In genomic region chrX:53093177-53093655, GRCh38 we compare ENCODE assay signal across 9 cellular contexts. TPM values are rescaled to one million over a fixed set of nuclear protein-coding genes. Genes with fewer than 3 reads are reported as not detected.
DNase-seq lines count a peak whose midpoint lies in the region; ATAC-seq and TF ChIP-seq lines count a peak whose summit lies in the region.
"Had no signal": no experiment of that assay in that cellular context is flagged by ENCODE, and none has a peak within 500 bp of the region (broad histone marks: within the 10 kb centered on the region; RNA-seq: fewer than 3 reads in every experiment).

No MANE protein-coding gene starts in this region.

- peaks cover 0 to 6% (median under 1%) of the 10 kb centered on the region in 11 experiments; a peak in 8 of 22 replicates for H3K36me3 ChIP-seq in BLaER1 treated with 17β-estradiol and CSF1 and Interleukin-3, amounts not matched to agents 10 nM and 100 nM
- H3K36me3 ChIP-seq in KOPT-K1 (ENCODE audit: insufficient read depth, low read length) (no peaks in the 10 kb centered on the region), neuronal stem cell (replicated peaks in 1 of 2; ENCODE audit: control insufficient read depth in 2 of 2, insufficient read depth in 2 of 2, low read length in 2 of 2) (peaks cover 0 to 2% of the 10 kb centered on the region in 2 donors), thoracic aorta (no peaks in the 10 kb centered on the region)

- H2BK5ac ChIP-seq in neuronal stem cell (ENCODE audit: low read length), result no peak overlapping the region

- H4K91ac ChIP-seq in neuronal stem cell (ENCODE audit: low read depth, low read length, poor library complexity), result no peak overlapping the region

- H2BK120ac ChIP-seq in neuronal stem cell (ENCODE audit: low read depth, low read length), result no peak overlapping the region

- no peak overlapping the region for H2BK15ac ChIP-seq in neuronal stem cell (ENCODE audit: low read length)

- peaks cover 0 to 5% (median 0%) of the 10 kb centered on the region in 11 experiments; a peak in 3 of 22 replicates for H3K9me3 ChIP-seq in BLaER1 treated with 17β-estradiol and CSF1 and Interleukin-3, amounts not matched to agents 10 nM and 100 nM (replicated peaks in 1 of 11)
- no peaks in the 10 kb centered on the region for H3K9me3 ChIP-seq in KOPT-K1 (ENCODE audit: insufficient read depth, low read length, poor library complexity, severe bottlenecking)
- no peaks in the 10 kb centered on the region for H3K9me3 ChIP-seq in neuronal stem cell (replicated peaks in 1 of 2; ENCODE audit: control insufficient read depth in 2 of 2, insufficient read depth in 1 of 2, low read depth in 1 of 2, low read length in 2 of 2)
- no peaks in the 10 kb centered on the region for H3K9me3 ChIP-seq in thoracic aorta

- CTCF ChIA-PET in RWPE1 (lab: Yijun Ruan, JAX), result no interaction called here

- peak overlapping the region; percentile 38 for H3K18ac ChIP-seq in neuronal stem cell (ENCODE audit: low read length)

- peak; percentile 63 for DNase-seq in RWPE1 (ENCODE audit: low spot score)
- peak; percentile 15 to 71 (median 36) for DNase-seq in activated naive CD4-positive, alpha-beta T cell (lab: John Stamatoyannopoulos, UW)
- peak; percentile 38 to 67 for DNase-seq in foreskin keratinocyte
- no peak for DNase-seq in neuronal stem cell (ENCODE audit: low spot score)
- DNase-seq in thoracic aorta (ENCODE audit: low spot score), result no peak

- H3K4ac ChIP-seq in neuronal stem cell (ENCODE audit: low read length), result no peak overlapping the region

- H3K9ac ChIP-seq in BLaER1 treated with 17β-estradiol and CSF1 and Interleukin-3, amounts not matched to agents 10 nM and 100 nM, result peak overlapping the region in 9 of 11 experiments; percentile 33 to 81 (median 74); a peak in 16 of 22 replicates
- no peak overlapping the region for H3K9ac ChIP-seq in neuronal stem cell (ENCODE audit: low read depth, low read length, poor library complexity)

- peak overlapping the region; percentile 61 to 75 (median 68) for H3K4me3 ChIP-seq in BLaER1 treated with 17β-estradiol and CSF1 and Interleukin-3, amounts not matched to agents 10 nM and 100 nM
- H3K4me3 ChIP-seq in neuronal stem cell (ENCODE audit: low read length in 2 of 2) (peak overlapping the region; percentile 48 to 68), thoracic aorta (peak overlapping the region; percentile 81)

- H2BK12ac ChIP-seq in neuronal stem cell (ENCODE audit: low read length), result no peak overlapping the region

- H3K23ac ChIP-seq in neuronal stem cell (ENCODE audit: low read depth, low read length, poor library complexity), result no peak overlapping the region

- peak; percentile 50 for ATAC-seq in GM19467 (IDR thresholded peaks at IDR 0.05; ENCODE audit: unreplicated experiment)
- ATAC-seq in foreskin keratinocyte, result peak; percentile 66
- peak; percentile 48 for ATAC-seq in thoracic aorta (ENCODE audit: insufficient number of reproducible peaks, low FRiP score, low read depth)

- no peak overlapping the region for H2AK5ac ChIP-seq in neuronal stem cell (ENCODE audit: low read depth, low read length)

- H3K14ac ChIP-seq in neuronal stem cell (ENCODE audit: low read length), result no peak overlapping the region

- no CpG with 5 or more reads among the region's 16 CpGs for WGBS in neuronal stem cell (ENCODE audit: extremely low coverage in 2 of 2, insufficient read length in 2 of 2, insufficient replicate concordance in 1 of 2), 2 donors

- POLR2A ChIA-PET in RWPE1 (lab: Yijun Ruan, JAX; ENCODE audit: low non-redundant PET), result no interaction called here

- TF ChIP-seq CTCF in RWPE1 (conservative IDR thresholded peaks at IDR 0.05; ENCODE audit: low read depth) (peak; percentile 59), foreskin keratinocyte (conservative IDR thresholded peaks at IDR 0.05) (peak; percentile 73), thoracic aorta (IDR thresholded peaks at IDR 0.05) (peak; percentile 54)

- H3K79me1 ChIP-seq in neuronal stem cell (ENCODE audit: low read depth, low read length), result no peaks in the 10 kb centered on the region

- H2AFZ ChIP-seq in neuronal stem cell (ENCODE audit: low read length), result peak overlapping the region; percentile 87

- H3K4me2 ChIP-seq in BLaER1 treated with 17β-estradiol and CSF1 and Interleukin-3, amounts not matched to agents 10 nM and 100 nM, result peak overlapping the region; percentile 63 to 83 (median 75)
- peak overlapping the region; percentile 89 for H3K4me2 ChIP-seq in neuronal stem cell (ENCODE audit: insufficient read depth, low read length, poor library complexity, severe bottlenecking)

- peaks cover 0 to 9% (median 8%) of the 10 kb centered on the region in 10 experiments; a peak in 13 of 20 replicates for H3K4me1 ChIP-seq in BLaER1 treated with 17β-estradiol and CSF1 and Interleukin-3, amounts not matched to agents 10 nM and 100 nM
- no peaks in the 10 kb centered on the region for H3K4me1 ChIP-seq in foreskin keratinocyte
- H3K4me1 ChIP-seq in neuronal stem cell (ENCODE audit: control insufficient read depth in 2 of 2, insufficient read depth in 1 of 2, low read depth in 1 of 2, low read length in 2 of 2), result no peaks in the 10 kb centered on the region
- H3K4me1 ChIP-seq in thoracic aorta (ENCODE audit: control insufficient read depth in 1 of 2, low read depth in 2 of 2), result peaks cover 0 to 11% of the 10 kb centered on the region in 2 donors

- H3K27me3 ChIP-seq in BLaER1 treated with 17β-estradiol and CSF1 and Interleukin-3, amounts not matched to agents 10 nM and 100 nM, result peaks cover 43 to 80% (median 64%) of the 10 kb centered on the region in 11 experiments
- no peaks in the 10 kb centered on the region for H3K27me3 ChIP-seq in foreskin keratinocyte
- H3K27me3 ChIP-seq in neuronal stem cell (ENCODE audit: control insufficient read depth in 3 of 3, insufficient read depth in 3 of 3, low read depth in 1 of 3, low read length in 3 of 3), result no peaks in the 10 kb centered on the region
- no peaks in the 10 kb centered on the region for H3K27me3 ChIP-seq in thoracic aorta (replicated peaks; ENCODE audit: insufficient read depth)

- H3K27ac ChIP-seq in BLaER1 treated with 17β-estradiol and CSF1 and Interleukin-3, amounts not matched to agents 10 nM and 100 nM, result peak overlapping the region in 9 of 11 experiments; percentile 41 to 72 (median 65); a peak in 16 of 22 replicates
- H3K27ac ChIP-seq in KOPT-K1 (ENCODE audit: low read depth, low read length, poor library complexity, severe bottlenecking), result peak overlapping the region; percentile 65
- peak overlapping the region; percentile 94 for H3K27ac ChIP-seq in RWPE1
- peak overlapping the region; percentile 37 for H3K27ac ChIP-seq in foreskin keratinocyte
- peak overlapping the region; percentile 89 for H3K27ac ChIP-seq in neuronal stem cell (replicated peaks; ENCODE audit: low read length)
- H3K27ac ChIP-seq in thoracic aorta, result peak overlapping the region; percentile 93 to 97

- H4K8ac ChIP-seq in neuronal stem cell (ENCODE audit: low read depth, low read length), result no peak overlapping the region

- peaks cover 0 to 14% (median 7%) of the 10 kb centered on the region in 11 experiments; a peak in 9 of 22 replicates for H4K20me1 ChIP-seq in BLaER1 treated with 17β-estradiol and CSF1 and Interleukin-3, amounts not matched to agents 10 nM and 100 nM

RNA-seq across cellular contexts. Expression of gene KANTR, which starts 0.7 kb away (rescaled TPM):
- total RNA-seq in foreskin keratinocyte, result 2.3 TPM in 2 replicates
- polyA plus RNA-seq in foreskin keratinocyte, result 0.54 and 0.61 TPM in 2 replicates
- 6.1 TPM for polyA plus RNA-seq in neuronal stem cell (2013, experiment 1 of 2)
- polyA plus RNA-seq in neuronal stem cell (2013, experiment 2 of 2), result 6.7 TPM
- 10 to 100 TPM; 25.9 to 28.6 TPM for total RNA-seq in thoracic aorta

RNA-seq across cellular contexts. Expression of gene TSPYL2, which starts 11.0 kb away (rescaled TPM):
- total RNA-seq in foreskin keratinocyte, result 8.1 and 8.8 TPM in 2 replicates
- 7.5 and 7.9 TPM in 2 replicates for polyA plus RNA-seq in foreskin keratinocyte
- polyA plus RNA-seq in neuronal stem cell (2013, experiment 1 of 2), result 22.9 TPM
- polyA plus RNA-seq in neuronal stem cell (2013, experiment 2 of 2), result 22.2 TPM
- 100 to 1,000 TPM in 1 of 2 donors, 10 to 100 TPM in 1; 83.0 to 117 TPM for total RNA-seq in thoracic aorta

RNA-seq across cellular contexts. Expression of gene GPR173, which starts 44.6 kb away (rescaled TPM):
- total RNA-seq in foreskin keratinocyte (0.35 and 0.75 TPM in 2 replicates), thoracic aorta (1 to 10 TPM; 2.3 to 2.7 TPM)
- polyA plus RNA-seq in foreskin keratinocyte, result 0.26 and 0.40 TPM in 2 replicates
- polyA plus RNA-seq in neuronal stem cell (2013, experiment 1 of 2), result 14.0 TPM
- 14.6 TPM for polyA plus RNA-seq in neuronal stem cell (2013, experiment 2 of 2)
- total RNA-seq: T-helper 2 cell treated with Interferon-gamma antibody and Interleukin-4, amounts not matched to agents 100 ng/mL and 5 ng/mL, for 36 hours had no signal

Comparison
In these comparisons a context has a peak if more than half of its experiments do, and no peak if none do; other contexts are left out.
1. H3K27ac ChIP-seq: peak in every context shown above with its lines; median percentile 95 in thoracic aorta; 94 in RWPE1; 89 in neuronal stem cell; 65 in BLaER1 treated with 17β-estradiol and CSF1 and Interleukin-3, amounts not matched to agents 10 nM and 100 nM; 65 in KOPT-K1; 37 in foreskin keratinocyte.
2. DNase-seq: peak in RWPE1 (single experiment), activated naive CD4-positive, alpha-beta T cell (4 of 4) and foreskin keratinocyte (2 of 2); none in neuronal stem cell (single experiment) and thoracic aorta (single experiment).
3. Peak in every context shown above with its lines, with median percentiles within 50 percentile points of each other: H3K4me3 ChIP-seq, ATAC-seq and CTCF ChIP-seq.